ENCODE assay signal across 8 cellular contexts in the genomic region with DNA sequence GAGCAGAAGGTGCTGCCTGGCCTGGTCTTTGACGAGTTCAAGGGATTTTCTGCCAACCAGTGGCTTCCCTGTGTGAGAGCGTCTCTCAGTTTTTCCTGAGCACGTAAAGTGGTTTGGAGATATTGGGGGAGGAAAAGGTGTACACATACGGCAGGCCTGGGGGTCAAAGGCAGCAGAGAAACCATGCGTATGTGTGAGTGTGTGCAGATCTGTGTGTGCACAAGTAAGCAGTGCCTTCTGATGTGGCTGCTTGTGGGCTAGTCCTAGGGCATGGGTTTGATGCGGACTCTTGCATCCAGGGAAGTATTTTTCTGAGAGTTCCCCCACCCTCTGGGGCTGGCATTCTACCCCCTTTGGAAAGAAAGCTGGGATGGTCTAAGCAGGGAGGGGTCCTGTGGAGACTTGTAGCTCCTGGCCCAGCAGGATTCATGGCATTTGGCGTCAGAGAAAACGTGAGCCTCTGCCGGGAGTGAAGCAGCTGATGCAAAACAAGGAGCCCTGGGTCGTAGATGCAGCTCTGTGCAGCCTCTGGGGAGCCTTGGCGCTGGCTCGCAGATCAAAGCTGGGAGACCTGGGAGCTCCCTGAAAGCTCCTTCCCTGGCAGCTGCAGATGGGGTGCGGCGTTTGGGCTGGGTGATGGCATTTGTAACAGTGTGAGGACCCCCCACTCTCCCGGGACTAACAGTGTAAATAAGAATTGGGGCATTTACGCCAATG.
DNase-seq lines count a peak whose midpoint lies in the region; ATAC-seq and TF ChIP-seq lines count a peak whose summit lies in the region.
"Had no signal": no experiment of that assay in that cellular context is flagged by ENCODE, and none has a peak within 500 bp of the region (broad histone marks: within the 10 kb centered on the region; RNA-seq: fewer than 3 reads in every experiment).

No MANE protein-coding gene starts in this region.

- H3K9me3 ChIP-seq in ovary (no peaks in the 10 kb centered on the region), Karpas-422 (ENCODE audit: low read length) (no peaks in the 10 kb centered on the region)

- peaks cover 10% of the 10 kb centered on the region for H3K4me1 ChIP-seq in ovary (ENCODE audit: insufficient read depth)
- no peaks in the 10 kb centered on the region for H3K4me1 ChIP-seq in Karpas-422 (ENCODE audit: low read length)

- no peaks in the 10 kb centered on the region for H3K9me3 Mint-ChIP-seq in IgD-negative memory B cell
- H3K9me3 Mint-ChIP-seq in activated naive CD8-positive, alpha-beta T cell treated with anti-CD3 and anti-CD28 coated beads, Interleukin-2, amount 50 U/mL, for 24 hours, result no peaks in the 10 kb centered on the region

- H3K4me1 Mint-ChIP-seq in IgD-negative memory B cell, result peaks cover 3 to 9% (median 6%) of the 10 kb centered on the region in 3 donors
- peaks cover 29% of the 10 kb centered on the region for H3K4me1 Mint-ChIP-seq in activated naive CD8-positive, alpha-beta T cell treated with anti-CD3 and anti-CD28 coated beads, Interleukin-2, amount 50 U/mL, for 24 hours

- DNase-seq in activated naive CD8-positive, alpha-beta T cell treated with anti-CD3 and anti-CD28 coated beads, Interleukin-2, amount 50 U/mL, for 24 hours, result no peak
- peak in 2 of 5 donors; percentile 31 to 54 for DNase-seq in ovary
- no peak for DNase-seq in Karpas-422
- no peak for DNase-seq in stimulated activated CD8-positive, alpha-beta memory T cell treated with anti-CD3 and anti-CD28 coated beads, Interleukin-4, amount 100 ng/mL, for 48 hours
- DNase-seq: HCEC 1CT had no signal

- H3K4me3 ChIP-seq in ovary (peak overlapping the region; percentile 19), Karpas-422 (ENCODE audit: low read length) (no peak overlapping the region)

- H4K20me1 ChIP-seq in Karpas-422 (ENCODE audit: insufficient read depth, low read depth, low read length), result peaks cover 22% of the 10 kb centered on the region; the same call in 1 of the 2 replicates

- H3K9ac ChIP-seq in Karpas-422 (ENCODE audit: low read length), result no peak overlapping the region

- no peaks in the 10 kb centered on the region for H3K9me2 ChIP-seq in Karpas-422 (replicated peaks; ENCODE audit: insufficient read depth, low read length)

- TF ChIP-seq CTCF in ovary (IDR thresholded peaks at IDR 0.05), result no peak

- H3K4me2 ChIP-seq in Karpas-422 (ENCODE audit: low read depth, low read length, poor library complexity, severe bottlenecking), result no peak overlapping the region

- no peaks in the 10 kb centered on the region for H3K36me3 ChIP-seq in ovary
- no peaks in the 10 kb centered on the region for H3K36me3 ChIP-seq in Karpas-422 (ENCODE audit: insufficient read depth, low read length)

- H3K27me3 ChIP-seq in ovary (no peaks in the 10 kb centered on the region), Karpas-422 (ENCODE audit: low read length) (no peaks in the 10 kb centered on the region)

- no peak for TF ChIP-seq POLR2A in ovary (IDR thresholded peaks at IDR 0.05)

- intact Hi-C loops in ovary (cut with DNase I), result no loop called here

- H3K27me3 Mint-ChIP-seq in IgD-negative memory B cell, result peaks cover 2% of the 10 kb centered on the region
- no peaks in the 10 kb centered on the region for H3K27me3 Mint-ChIP-seq in activated naive CD8-positive, alpha-beta T cell treated with anti-CD3 and anti-CD28 coated beads, Interleukin-2, amount 50 U/mL, for 24 hours

- H3K4me3 Mint-ChIP-seq in IgD-negative memory B cell, result peak overlapping the region in 3 of 4 donors; percentile 52 to 66 (median 59)
- peak overlapping the region; percentile 77 for H3K4me3 Mint-ChIP-seq in activated naive CD8-positive, alpha-beta T cell treated with anti-CD3 and anti-CD28 coated beads, Interleukin-2, amount 50 U/mL, for 24 hours

- no peaks in the 10 kb centered on the region for H3K79me2 ChIP-seq in Karpas-422 (ENCODE audit: low read length)

- no peak overlapping the region for H3K27ac Mint-ChIP-seq in IgD-negative memory B cell
- H3K27ac Mint-ChIP-seq in activated naive CD8-positive, alpha-beta T cell treated with anti-CD3 and anti-CD28 coated beads, Interleukin-2, amount 50 U/mL, for 24 hours, result peak overlapping the region; percentile 76

- H3K27ac ChIP-seq in ovary, result peak overlapping the region in 1 of 2 donors; percentile 55
- H3K27ac ChIP-seq in Karpas-422 (ENCODE audit: low read length), result no peak overlapping the region

- no peak for TF ChIP-seq EP300 in ovary (IDR thresholded peaks at IDR 0.05)

- H3K36me3 Mint-ChIP-seq in IgD-negative memory B cell, result no peaks in the 10 kb centered on the region
- H3K36me3 Mint-ChIP-seq in activated naive CD8-positive, alpha-beta T cell treated with anti-CD3 and anti-CD28 coated beads, Interleukin-2, amount 50 U/mL, for 24 hours (ENCODE audit: low read depth), result no peaks in the 10 kb centered on the region

- no peak overlapping the region for H2AFZ ChIP-seq in Karpas-422 (ENCODE audit: low read length)

- ATAC-seq in GM18868 (IDR thresholded peaks at IDR 0.05; ENCODE audit: unreplicated experiment), result peak; percentile 6
- ATAC-seq in activated naive CD8-positive, alpha-beta T cell treated with anti-CD3 and anti-CD28 coated beads, Interleukin-2, amount 50 U/mL, for 24 hours, result peak; percentile 47
- no peak for ATAC-seq in HG03039 (IDR thresholded peaks at IDR 0.05; ENCODE audit: unreplicated experiment)

- 43 to 76% (median 45%) methylated on average over 16 of the region's 16 CpGs for WGBS in ovary, 3 donors
